ENCODE assay signal across 9 cellular contexts in genomic region chr9:137582286-137582860, GRCh38. TPM values are rescaled to one million over a fixed set of nuclear protein-coding genes. Genes with fewer than 3 reads are reported as not detected.
DNase-seq lines count a peak whose midpoint lies in the region; ATAC-seq and TF ChIP-seq lines count a peak whose summit lies in the region.
"Had no signal": no experiment of that assay in that cellular context is flagged by ENCODE, and none has a peak within 500 bp of the region (broad histone marks: within the 10 kb centered on the region; RNA-seq: fewer than 3 reads in every experiment).

No MANE protein-coding gene starts in this region.

- H3K79me1 ChIP-seq in mesenchymal stem cell (replicated peaks; ENCODE audit: low read length, poor library complexity, severe bottlenecking): peaks cover 41% of the 10 kb centered on the region

- H3K4me3 ChIP-seq in A673 (ENCODE audit: low read depth, low read length, poor library complexity, severe bottlenecking): no peak overlapping the region
- H3K4me3 ChIP-seq in mesenchymal stem cell (ENCODE audit: insufficient read depth in 1 of 2, low read depth in 1 of 2, low read length in 2 of 2): no peak overlapping the region

- H3K27me3 Mint-ChIP-seq in glutamatergic neuron (ENCODE audit: unreplicated experiment): peaks cover 2% of the 10 kb centered on the region

- no TSS peak for BruUV-seq in A673 (replicated peaks; lab: Mats Ljungman, UMichigan)

- no peak overlapping the region for H3K4me2 ChIP-seq in mesenchymal stem cell (ENCODE audit: low read length, poor library complexity, severe bottlenecking)

- H3K27ac Mint-ChIP-seq in glutamatergic neuron (ENCODE audit: unreplicated experiment): no peak overlapping the region

- H3K9me3 ChIP-seq in A673 (ENCODE audit: low read depth, low read length, poor library complexity, severe bottlenecking): no peaks in the 10 kb centered on the region
- no peaks in the 10 kb centered on the region for H3K9me3 ChIP-seq in mesenchymal stem cell (ENCODE audit: control insufficient read depth, low read length)

- 92% methylated on average over 20 of the region's 20 CpGs for WGBS in mesenchymal stem cell

- no peak overlapping the region for H2AK5ac ChIP-seq in mesenchymal stem cell (ENCODE audit: low read length, severe bottlenecking)

- no peak overlapping the region for H3K9ac ChIP-seq in mesenchymal stem cell (ENCODE audit: low read length)

- H2BK5ac ChIP-seq in mesenchymal stem cell (ENCODE audit: low read depth, low read length, poor library complexity, severe bottlenecking): no peak overlapping the region

- H3K18ac ChIP-seq in mesenchymal stem cell (ENCODE audit: low read depth in 1 of 2, low read length in 2 of 2): no peak overlapping the region

- CTCF ChIA-PET in A673 (lab: Charles Lee): no interaction called here

- H2BK15ac ChIP-seq in mesenchymal stem cell (ENCODE audit: low read depth, poor library complexity, severe bottlenecking): no peak overlapping the region

- H3K27ac ChIP-seq in A673 (ENCODE audit: low read depth, low read length, poor library complexity, severe bottlenecking) (no peak overlapping the region), mesenchymal stem cell (ENCODE audit: low read length, poor library complexity, severe bottlenecking) (no peak overlapping the region)

- peaks cover 45% of the 10 kb centered on the region for H3K36me3 ChIP-seq in A673 (ENCODE audit: insufficient read depth, low read length, poor library complexity, severe bottlenecking)
- H3K36me3 ChIP-seq in mesenchymal stem cell (ENCODE audit: control insufficient read depth in 1 of 2, insufficient read depth in 2 of 2, low read depth in 1 of 2, low read length in 2 of 2): peaks cover 70 to 74% of the 10 kb centered on the region in 2 experiments

- no peak overlapping the region for H3K14ac ChIP-seq in mesenchymal stem cell (ENCODE audit: low read length in 2 of 2)

- H3K4me1 ChIP-seq in A673 (ENCODE audit: insufficient read depth, low read length, poor library complexity, severe bottlenecking) (peaks cover 12% of the 10 kb centered on the region), mesenchymal stem cell (ENCODE audit: control insufficient read depth, insufficient read depth, low read depth, low read length) (peaks cover 18% of the 10 kb centered on the region)

- no peak overlapping the region for H2BK12ac ChIP-seq in mesenchymal stem cell (ENCODE audit: low read length in 2 of 2)

- no peak overlapping the region for H3K4me3 Mint-ChIP-seq in glutamatergic neuron (ENCODE audit: unreplicated experiment)

- H3K36me3 Mint-ChIP-seq in glutamatergic neuron (ENCODE audit: unreplicated experiment): no peaks in the 10 kb centered on the region

- no peak for ATAC-seq in GM18519 (IDR thresholded peaks at IDR 0.05; ENCODE audit: low FRiP score, unreplicated experiment)

- H3K27me3 ChIP-seq in A673 (replicated peaks; ENCODE audit: insufficient read depth, low read depth, low read length, poor library complexity) (no peaks in the 10 kb centered on the region), mesenchymal stem cell (ENCODE audit: control insufficient read depth in 1 of 2, insufficient read depth in 1 of 2, low read length in 2 of 2) (no peaks in the 10 kb centered on the region)

- intact Hi-C loops in A673 (cut with micrococcal nuclease; ENCODE audit: unreplicated experiment): no loop called here

- H4K91ac ChIP-seq in mesenchymal stem cell (ENCODE audit: low read length): no peak overlapping the region

- H4K8ac ChIP-seq in mesenchymal stem cell (ENCODE audit: low read length): no peak overlapping the region

- TF ChIP-seq CTCF in A673 (conservative IDR thresholded peaks at IDR 0.05; ENCODE audit: low read depth, low read length) (peak; percentile 48), GM12872 (IDR thresholded peaks at IDR 0.05; ENCODE audit: insufficient read depth, low read depth, low read length) (peak; percentile 33; the same call in 2 of the 3 replicates), glutamatergic neuron (IDR thresholded peaks at IDR 0.05; ENCODE audit: partially characterized antibody, unreplicated experiment) (no peak)

- POLR2A ChIA-PET in A673 (lab: Charles Lee; ENCODE audit: low non-redundant PET): no interaction called here

- no peak overlapping the region for H2BK120ac ChIP-seq in mesenchymal stem cell (ENCODE audit: low read depth, low read length)

- H3K4me1 Mint-ChIP-seq in glutamatergic neuron (ENCODE audit: low read depth, unreplicated experiment): peaks cover 5% of the 10 kb centered on the region

- DNase-seq in A673 (ENCODE audit: low spot score): peak; percentile 51
- DNase-seq in RKO (ENCODE audit: low spot score): peak; percentile 43
- DNase-seq in glutamatergic neuron: peak; percentile 53
- DNase-seq in NCI-H446 treated with DMSO at 0.1 percent for 48 hours (lab: John Stamatoyannopoulos, UW): no peak
- DNase-seq in mesenchymal stem cell: no peak
- DNase-seq in activated CD4-positive, CD25-positive, alpha-beta regulatory T cell (lab: John Stamatoyannopoulos, UW): no peak
- DNase-seq: nucleus accumbens had no signal

- no peak overlapping the region for H3K23ac ChIP-seq in mesenchymal stem cell (ENCODE audit: low read length in 2 of 2)

- H2AFZ ChIP-seq in mesenchymal stem cell (ENCODE audit: low read depth, low read length): no peak overlapping the region

- H3K4ac ChIP-seq in mesenchymal stem cell (ENCODE audit: low read depth in 1 of 2, low read length in 2 of 2): no peak overlapping the region

- H3K9me3 Mint-ChIP-seq in glutamatergic neuron (ENCODE audit: unreplicated experiment): peaks cover 1% of the 10 kb centered on the region

RNA-seq across cellular contexts. Expression of gene DPH7, which starts 3.6 kb away (rescaled TPM):
- total RNA-seq in A673 (2021) (56.5 and 56.9 TPM in 2 replicates), glutamatergic neuron (ENCODE audit: unreplicated experiment) (64.6 TPM)
- polyA plus RNA-seq in mesenchymal stem cell (2013, experiment 1 of 2): 14.4 TPM
- 14.8 TPM for polyA plus RNA-seq in mesenchymal stem cell (2013, experiment 2 of 2)

RNA-seq across cellular contexts. Expression of gene ZMYND19, which starts 7.9 kb away (rescaled TPM):
- total RNA-seq in A673 (2021) (68.0 and 75.3 TPM in 2 replicates), glutamatergic neuron (ENCODE audit: unreplicated experiment) (33.9 TPM)
- 13.6 TPM for polyA plus RNA-seq in mesenchymal stem cell (2013, experiment 1 of 2)
- 13.2 TPM for polyA plus RNA-seq in mesenchymal stem cell (2013, experiment 2 of 2)

RNA-seq across cellular contexts. Expression of gene ARRDC1, which starts 23.1 kb away (rescaled TPM):
- total RNA-seq in A673 (2021) (13.3 and 18.3 TPM in 2 replicates), glutamatergic neuron (ENCODE audit: unreplicated experiment) (22.5 TPM)
- 18.4 TPM for polyA plus RNA-seq in mesenchymal stem cell (2013, experiment 1 of 2)
- polyA plus RNA-seq in mesenchymal stem cell (2013, experiment 2 of 2): 19.8 TPM

RNA-seq across cellular contexts. Expression of gene MRPL41, which starts 30.7 kb away (rescaled TPM):
- 66.6 and 67.4 TPM in 2 replicates for total RNA-seq in A673 (2021)
- 48.9 TPM for total RNA-seq in glutamatergic neuron (ENCODE audit: unreplicated experiment)
- polyA plus RNA-seq in mesenchymal stem cell (2013, experiment 1 of 2): 57.4 TPM
- 58.2 TPM for polyA plus RNA-seq in mesenchymal stem cell (2013, experiment 2 of 2)

RNA-seq across cellular contexts. Expression of gene PNPLA7, which starts 32.2 kb away (rescaled TPM):
- total RNA-seq in A673 (2021) (0.90 and 1.8 TPM in 2 replicates), glutamatergic neuron (ENCODE audit: unreplicated experiment) (6.7 TPM)
- 1.1 TPM for polyA plus RNA-seq in mesenchymal stem cell (2013, experiment 1 of 2)
- 1.2 TPM for polyA plus RNA-seq in mesenchymal stem cell (2013, experiment 2 of 2)

Comparison
In these comparisons a context has a peak if more than half of its experiments do, and no peak if none do; other contexts are left out.
1. DNase-seq: peak in A673 (single experiment), RKO (single experiment) and glutamatergic neuron (single experiment); none in NCI-H446 treated with DMSO at 0.1 percent for 48 hours (single experiment), mesenchymal stem cell (single experiment) and activated CD4-positive, CD25-positive, alpha-beta regulatory T cell (0 of 4).